In genomic region chr4:40546506-40546905, GRCh38 we compare ENCODE assay signal across 23 cellular contexts.
DNase-seq lines count a peak whose midpoint lies in the region; ATAC-seq, FAIRE-seq and TF ChIP-seq lines count a peak whose summit lies in the region.
"Had no signal": no experiment of that assay in that cellular context is flagged by ENCODE, and none has a peak within 500 bp of the region (broad histone marks: within the 10 kb centered on the region; RNA-seq: fewer than 3 reads in every experiment).

No MANE protein-coding gene starts in this region.

- ATAC-seq in body of pancreas: peak; percentile 78
- ATAC-seq in right lobe of liver: peak; percentile 75 to 91 (median 82)
- ATAC-seq in HG02763 (IDR thresholded peaks at IDR 0.05; ENCODE audit: unreplicated experiment): no peak
- no peak for ATAC-seq in HG02588 (IDR thresholded peaks at IDR 0.05; ENCODE audit: unreplicated experiment)
- ATAC-seq: activated CD8-positive, alpha-beta T cell treated with anti-CD3 and anti-CD28 coated beads for 36 hours; stimulated activated memory B cell treated with anti-CD40 and anti-IgM and Interleukin-4, amounts not matched to agents 10 μg/mL and 1 μg/mL and 100 μg/mL, for 72 hours had no signal

- FAIRE-seq in small intestine (lab: Jason Lieb, UNC): peak; percentile 49

- H3K27ac ChIP-seq in body of pancreas: peak overlapping the region; percentile 61 to 79 (median 66)
- peak overlapping the region; percentile 44 to 88 (median 84) for H3K27ac ChIP-seq in right lobe of liver
- peak overlapping the region; percentile 80 to 86 for H3K27ac ChIP-seq in small intestine (ENCODE audit: low read depth in 1 of 2, low read length in 1 of 2)
- no peak overlapping the region for H3K27ac ChIP-seq in coronary artery

- TF ChIP-seq CTCF in body of pancreas (IDR thresholded peaks at IDR 0.05) (peak in 1 of 7 experiments; percentile 7), right lobe of liver (IDR thresholded peaks at IDR 0.05) (no peak), coronary artery (IDR thresholded peaks at IDR 0.05) (no peak)

- TF ChIP-seq POLR2A in body of pancreas (IDR thresholded peaks at IDR 0.05): no peak
- no peak for TF ChIP-seq POLR2A in right lobe of liver (IDR thresholded peaks at IDR 0.05)

- WGBS in body of pancreas, 2 donors: 17% methylated on average over 4 of the region's 4 CpGs
- WGBS in right lobe of liver (ENCODE audit: insufficient coverage, low coverage, low lambda C conversion rate, missing lambda C conversion rate): 14% methylated on average over 4 of the region's 4 CpGs
- 12 to 75% (median 20%) methylated on average over 4 of the region's 4 CpGs for WGBS in small intestine, 3 donors

- no peaks in the 10 kb centered on the region for H3K27me3 ChIP-seq in body of pancreas
- H3K27me3 ChIP-seq in right lobe of liver: no peaks in the 10 kb centered on the region
- H3K27me3 ChIP-seq in small intestine (ENCODE audit: control insufficient read depth in 2 of 2, insufficient read depth in 2 of 2, low read length in 2 of 2): no peaks in the 10 kb centered on the region
- H3K27me3 ChIP-seq: sigmoid colon had no signal

- H3K36me3 ChIP-seq in body of pancreas (replicated peaks in 1 of 2; ENCODE audit: insufficient read depth in 1 of 2, low read depth in 2 of 2) (no peaks in the 10 kb centered on the region), right lobe of liver (peaks cover 0 to 14% (median 0%) of the 10 kb centered on the region in 4 donors), small intestine (ENCODE audit: control insufficient read depth in 2 of 2, insufficient read depth in 2 of 2, low read length in 2 of 2) (no peaks in the 10 kb centered on the region)
- H3K36me3 ChIP-seq: sigmoid colon had no signal

- peaks cover 47% of the 10 kb centered on the region for H3K4me1 ChIP-seq in body of pancreas
- peaks cover 0 to 65% (median 22%) of the 10 kb centered on the region in 4 donors for H3K4me1 ChIP-seq in right lobe of liver
- peaks cover 0 to 2% of the 10 kb centered on the region in 2 donors for H3K4me1 ChIP-seq in small intestine (ENCODE audit: control insufficient read depth in 2 of 2, insufficient read depth in 1 of 2, low read depth in 1 of 2, low read length in 1 of 2)

- intact Hi-C loops in body of pancreas (cut with DNase I): no loop called here
- intact Hi-C loops in right lobe of liver (cut with DNase I): no loop called here
- intact Hi-C loops in posterior cingulate gyrus (cut with DNase I): no loop called here

- DNase-seq in HuH-7 (ENCODE audit: low spot score) (peak; percentile 53), body of pancreas (peak; percentile 62 to 83 (median 82)), right lobe of liver (peak in 2 of 3 donors; percentile 47 to 86), small intestine (peak; percentile 99), coronary artery (ENCODE audit: low spot score) (no peak), posterior cingulate gyrus (no peak)
- DNase-seq: activated CD8-positive, alpha-beta T cell treated with anti-CD3 and anti-CD28 coated beads for 36 hours; activated T-cell treated with anti-CD3 and anti-CD28 coated beads, Interleukin-2, amount 50 U/mL, for 48 hours; CD8-positive, alpha-beta memory T cell; endodermal cell; H9; Karpas-422; left cardiac atrium; NCI-H1048; NCI-H187 treated with DMSO at 0.1 percent for 48 hours; NCI-H446; NK-92 treated with Interleukin-12 subunit alpha and Interleukin-12 subunit beta, amount 100 ng/mL, for 24 hours; occipital lobe; sigmoid colon; T1000 had no signal

- H3K9me3 ChIP-seq in body of pancreas: no peaks in the 10 kb centered on the region
- no peaks in the 10 kb centered on the region for H3K9me3 ChIP-seq in right lobe of liver
- no peaks in the 10 kb centered on the region for H3K9me3 ChIP-seq in small intestine (ENCODE audit: control insufficient read depth, low read depth)
- H3K9me3 ChIP-seq: sigmoid colon had no signal

- no peak overlapping the region for H3K4me3 ChIP-seq in body of pancreas
- H3K4me3 ChIP-seq in right lobe of liver: no peak overlapping the region
- H3K4me3 ChIP-seq in small intestine (ENCODE audit: low read depth in 1 of 2, low read length in 2 of 2): no peak overlapping the region
- H3K4me3 ChIP-seq in coronary artery: no peak overlapping the region
- H3K4me3 ChIP-seq: sigmoid colon had no signal

Comparison
In these comparisons a context has a peak if more than half of its experiments do, and no peak if none do; other contexts are left out.
1. DNase-seq: peak in HuH-7 (single experiment), body of pancreas (4 of 4), right lobe of liver (2 of 3) and small intestine (single experiment); none in coronary artery (single experiment) and posterior cingulate gyrus (0 of 10).
2. ATAC-seq: peak in body of pancreas (single experiment) and right lobe of liver (4 of 4); none in HG02763 (single experiment) and HG02588 (single experiment).
3. H3K27ac ChIP-seq: peak in body of pancreas (4 of 4), right lobe of liver (3 of 3) and small intestine (2 of 2); none in coronary artery (0 of 2).